Comparison of ENCODE assay signal across 14 cellular contexts in genomic region chr1:23111600-23112535, GRCh38. TPM values are rescaled to one million over a fixed set of nuclear protein-coding genes. Genes with fewer than 3 reads are reported as not detected.
A peak's percentile ranks its signal among the peaks of the same experiment; 100 is the strongest.
DNase-seq lines count a peak whose midpoint lies in the region; ATAC-seq and TF ChIP-seq lines count a peak whose summit lies in the region.
"Had no signal": no experiment of that assay in that cellular context is flagged by ENCODE, and none has a peak within 500 bp of the region (broad histone marks: within the 10 kb centered on the region; RNA-seq: fewer than 3 reads in every experiment).

No MANE protein-coding gene starts in this region.

- H3K27ac Mint-ChIP-seq in CD4-positive, alpha-beta T cell = peak overlapping the region; percentile 32
- H3K27ac Mint-ChIP-seq in activated T-helper 1 cell treated with anti-CD3 and anti-CD28 coated beads, Interleukin-12 subunit alpha, Interleukin-12 subunit beta, Interleukin-2, Interleukin-4 antibody, amounts not matched to agents 30 ng/mL and 10 ng/mL and 1 ng/mL, durations not matched to agents 14 hours and 24 hours and 36 hours = peak overlapping the region; percentile 70
- H3K27ac Mint-ChIP-seq in Calu3 (ENCODE audit: unreplicated experiment) = no peak overlapping the region

- H3F3A ChIP-seq in SK-N-SH (replicated peaks; ENCODE audit: insufficient read depth) = peaks cover 5% of the 10 kb centered on the region

- H3K4me2 ChIP-seq in SK-N-SH = no peak overlapping the region

- peaks cover 16% of the 10 kb centered on the region for H3K36me3 Mint-ChIP-seq in CD4-positive, alpha-beta T cell (ENCODE audit: low read depth)
- H3K36me3 Mint-ChIP-seq in activated T-helper 1 cell treated with anti-CD3 and anti-CD28 coated beads, Interleukin-12 subunit alpha, Interleukin-12 subunit beta, Interleukin-2, Interleukin-4 antibody, amounts not matched to agents 30 ng/mL and 10 ng/mL and 1 ng/mL, durations not matched to agents 14 hours and 24 hours and 36 hours (ENCODE audit: low read depth) = peaks cover 22% of the 10 kb centered on the region
- H3K36me3 Mint-ChIP-seq in Calu3 (ENCODE audit: insufficient read depth, unreplicated experiment) = no peaks in the 10 kb centered on the region

- ATAC-seq in CD4-positive, alpha-beta T cell (ENCODE audit: poor library complexity) = no peak

- no peaks in the 10 kb centered on the region for H3K27me3 ChIP-seq in CD4-positive, alpha-beta T cell (ENCODE audit: control insufficient read depth, insufficient read depth, low read length)
- no peaks in the 10 kb centered on the region for H3K27me3 ChIP-seq in SK-N-SH (ENCODE audit: insufficient read depth)
- H3K27me3 ChIP-seq: tibial artery had no signal

- peaks cover 58% of the 10 kb centered on the region for H3K4me1 Mint-ChIP-seq in CD4-positive, alpha-beta T cell (ENCODE audit: low read depth)
- H3K4me1 Mint-ChIP-seq in activated T-helper 1 cell treated with anti-CD3 and anti-CD28 coated beads, Interleukin-12 subunit alpha, Interleukin-12 subunit beta, Interleukin-2, Interleukin-4 antibody, amounts not matched to agents 30 ng/mL and 10 ng/mL and 1 ng/mL, durations not matched to agents 14 hours and 24 hours and 36 hours (ENCODE audit: low read depth) = peaks cover 74% of the 10 kb centered on the region
- H3K4me1 Mint-ChIP-seq in Calu3 (ENCODE audit: low read depth, unreplicated experiment) = no peaks in the 10 kb centered on the region

- H3K9me2 ChIP-seq in SK-N-SH = no peaks in the 10 kb centered on the region

- no peak overlapping the region for H2AFZ ChIP-seq in SK-N-SH (ENCODE audit: low read depth)

- peaks cover 94% of the 10 kb centered on the region for H3K79me2 ChIP-seq in SK-N-SH (ENCODE audit: insufficient read depth)

- no peak overlapping the region for H3K9ac ChIP-seq in SK-N-SH

- no TSS peak for BruUV-seq in Calu3 (replicated peaks; lab: Mats Ljungman, UMichigan)

- H3K27ac ChIP-seq in CD4-positive, alpha-beta T cell (ENCODE audit: low read depth, low read length) = no peak overlapping the region
- peak overlapping the region; percentile 30 for H3K27ac ChIP-seq in mesodermal cell (ENCODE audit: low read depth, low read length, severe bottlenecking)
- H3K27ac ChIP-seq in SK-N-SH (ENCODE audit: low read depth in 2 of 2, low read length in 1 of 2) = no peak overlapping the region
- H3K27ac ChIP-seq: tibial artery had no signal

- TF ChIP-seq RAD21 in SK-N-SH (IDR thresholded peaks at IDR 0.05; ENCODE audit: low read length) = no peak

- WGBS in mesodermal cell (ENCODE audit: insufficient coverage in 2 of 2), 2 experiments = 88 to 96% methylated on average over 4 of the region's 6 CpGs
- WGBS in SK-N-SH (ENCODE audit: low lambda C conversion rate) = 94% methylated on average over 6 of the region's 6 CpGs

- H3K4me1 ChIP-seq in mesodermal cell (ENCODE audit: control insufficient read depth, insufficient read depth, low read length, poor library complexity, severe bottlenecking) (peaks cover 54% of the 10 kb centered on the region), SK-N-SH (ENCODE audit: control insufficient read depth in 1 of 2, insufficient read depth in 2 of 2, low read depth in 1 of 2, low read length in 1 of 2) (peaks cover 0 to 9% of the 10 kb centered on the region in 2 experiments; a peak in 2 of 4 replicates)

- peaks cover 57% of the 10 kb centered on the region for H4K20me1 ChIP-seq in SK-N-SH (ENCODE audit: insufficient read depth)

- H3K27me3 Mint-ChIP-seq in CD4-positive, alpha-beta T cell = no peaks in the 10 kb centered on the region
- H3K27me3 Mint-ChIP-seq in activated T-helper 1 cell treated with anti-CD3 and anti-CD28 coated beads, Interleukin-12 subunit alpha, Interleukin-12 subunit beta, Interleukin-2, Interleukin-4 antibody, amounts not matched to agents 30 ng/mL and 10 ng/mL and 1 ng/mL, durations not matched to agents 14 hours and 24 hours and 36 hours (ENCODE audit: insufficient read depth) = no peaks in the 10 kb centered on the region
- H3K27me3 Mint-ChIP-seq in Calu3 (ENCODE audit: unreplicated experiment) = no peaks in the 10 kb centered on the region

- no peak for TF ChIP-seq CTCF in CD4-positive, alpha-beta T cell (IDR thresholded peaks at IDR 0.05)
- TF ChIP-seq CTCF in SK-N-SH (IDR thresholded peaks at IDR 0.05) (no peak), Calu3 (IDR thresholded peaks at IDR 0.05; ENCODE audit: unreplicated experiment) (no peak)

- no peaks in the 10 kb centered on the region for H3K9me3 ChIP-seq in CD4-positive, alpha-beta T cell (ENCODE audit: control insufficient read depth, low read length)
- H3K9me3 ChIP-seq in mesodermal cell (ENCODE audit: control insufficient read depth, low read length) (no peaks in the 10 kb centered on the region), SK-N-SH (no peaks in the 10 kb centered on the region)
- H3K9me3 ChIP-seq: tibial artery had no signal

- no peak overlapping the region for H3K4me3 ChIP-seq in mesodermal cell (ENCODE audit: extremely low read depth, insufficient read depth, low read length, poor library complexity, severe bottlenecking)
- H3K4me3 ChIP-seq in SK-N-SH (ENCODE audit: low read depth in 2 of 2, low read length in 1 of 2) = no peak overlapping the region
- H3K4me3 ChIP-seq: tibial artery had no signal

- TF ChIP-seq EP300 in SK-N-SH (IDR thresholded peaks at IDR 0.05; ENCODE audit: borderline replicate concordance in 1 of 2, low read depth in 1 of 2, low read length in 1 of 2) = no peak

- H3K9me3 Mint-ChIP-seq in CD4-positive, alpha-beta T cell = no peaks in the 10 kb centered on the region
- no peaks in the 10 kb centered on the region for H3K9me3 Mint-ChIP-seq in activated T-helper 1 cell treated with anti-CD3 and anti-CD28 coated beads, Interleukin-12 subunit alpha, Interleukin-12 subunit beta, Interleukin-2, Interleukin-4 antibody, amounts not matched to agents 30 ng/mL and 10 ng/mL and 1 ng/mL, durations not matched to agents 14 hours and 24 hours and 36 hours
- H3K9me3 Mint-ChIP-seq in Calu3 (ENCODE audit: low read depth, unreplicated experiment) = no peaks in the 10 kb centered on the region

- DNase-seq in CD4-positive, alpha-beta T cell = no peak
- peak; percentile 33 for DNase-seq in ELF-1 (ENCODE audit: low read depth, low spot score)
- no peak for DNase-seq in activated T-helper 1 cell treated with anti-CD3 and anti-CD28 coated beads, Interleukin-12 subunit alpha, Interleukin-12 subunit beta, Interleukin-2, Interleukin-4 antibody, amounts not matched to agents 30 ng/mL and 10 ng/mL and 1 ng/mL, durations not matched to agents 14 hours and 24 hours and 36 hours (ENCODE audit: low spot score)
- no peak for DNase-seq in SK-N-SH
- DNase-seq in NCI-H2107 treated with DMSO at 0.1 percent for 48 hours (lab: John Stamatoyannopoulos, UW; ENCODE audit: unreplicated experiment) = no peak
- DNase-seq in Calu3 = no peak
- DNase-seq: activated naive CD4-positive, alpha-beta T cell treated with Interleukin-2 at 50 U/mL for 16 hours; cerebellar nuclear complex; KG1; midbrain; NCI-H1694; NCI-H748 treated with DMSO at 0.1 percent for 48 hours; tibial artery had no signal

- H3K36me3 ChIP-seq in mesodermal cell (ENCODE audit: control insufficient read depth, insufficient read depth, low read length) (peaks cover 34% of the 10 kb centered on the region), SK-N-SH (replicated peaks in 1 of 2; ENCODE audit: control insufficient read depth in 1 of 2, insufficient read depth in 2 of 2, low read length in 1 of 2) (peaks cover 15 to 28% of the 10 kb centered on the region in 2 experiments)

- no peak overlapping the region for H3K4me3 Mint-ChIP-seq in CD4-positive, alpha-beta T cell
- peak overlapping the region; percentile 53 for H3K4me3 Mint-ChIP-seq in activated T-helper 1 cell treated with anti-CD3 and anti-CD28 coated beads, Interleukin-12 subunit alpha, Interleukin-12 subunit beta, Interleukin-2, Interleukin-4 antibody, amounts not matched to agents 30 ng/mL and 10 ng/mL and 1 ng/mL, durations not matched to agents 14 hours and 24 hours and 36 hours
- H3K4me3 Mint-ChIP-seq in Calu3 (ENCODE audit: low read depth, unreplicated experiment) = no peak overlapping the region

- intact Hi-C loops in CD4-positive, alpha-beta T cell (cut with DNase I, micrococcal nuclease) = no loop called here
- intact Hi-C loops in activated T-helper 1 cell treated with anti-CD3 and anti-CD28 coated beads, Interleukin-12 subunit alpha, Interleukin-12 subunit beta, Interleukin-2, Interleukin-4 antibody, amounts not matched to agents 30 ng/mL and 10 ng/mL and 1 ng/mL, durations not matched to agents 14 hours and 24 hours and 36 hours (cut with micrococcal nuclease) = loop anchor here (10.0 kb wide), 2 partner anchors 253 to 413 kb away; partner anchors contain the start of gene ZNF436
- intact Hi-C loops in Calu3 (cut with micrococcal nuclease; ENCODE audit: unreplicated experiment) = no loop called here

- CTCF ChIA-PET in CD4-positive, alpha-beta T cell (lab: Charles Lee) = interaction anchor here (0.9 to 3.7 kb wide), 6 partner anchors 7 to 72 kb away, joined by 3 to 16 read pairs (median 8); no protein-coding TSS in a partner anchor
- CTCF ChIA-PET in SK-N-SH (lab: Yijun Ruan, JAX) = interaction anchor here (0.7 to 9.2 kb wide), 3 partner anchors 12 to 73 kb away, joined by 3 to 96 read pairs (median 45); no protein-coding TSS in a partner anchor
- CTCF ChIA-PET in Calu3 (lab: Charles Lee) = interaction anchor here (0.7 kb wide), 1 partner anchor 171 kb away, joined by 9 read pairs; no protein-coding TSS in a partner anchor

- POLR2A ChIA-PET in CD4-positive, alpha-beta T cell (lab: Charles Lee) = interaction anchor here (1.4 to 2.9 kb wide), 3 partner anchors 9 to 73 kb away, joined by 3 to 12 read pairs (median 5); partner anchors contain the start of gene LUZP1
- POLR2A ChIA-PET in SK-N-SH (lab: Yijun Ruan, JAX) = no interaction called here

TF ChIP-seq in SK-N-SH, 30 proteins besides CTCF, POLR2A, EP300 and RAD21 (continues in another document):
- no peak for TF ChIP-seq GATA2 (CRISPR knock-in tag; IDR thresholded peaks at IDR 0.05)
- no peak for TF ChIP-seq SMC3 (IDR thresholded peaks at IDR 0.05; ENCODE audit: low read depth, low read length)
- no peak for TF ChIP-seq MEF2A (IDR thresholded peaks at IDR 0.05; ENCODE audit: borderline replicate concordance, low read depth)
- no peak for TF ChIP-seq CHD2 (IDR thresholded peaks at IDR 0.05; ENCODE audit: low read length, partially characterized antibody)

RNA-seq across cellular contexts. Expression of gene LUZP1, which starts 56.8 kb away (rescaled TPM):
- total RNA-seq in CD4-positive, alpha-beta T cell = 10 to 100 TPM; 20.1 to 23.7 TPM
- total RNA-seq in activated T-helper 1 cell treated with anti-CD3 and anti-CD28 coated beads, Interleukin-12 subunit alpha, Interleukin-12 subunit beta, Interleukin-2, Interleukin-4 antibody, amounts not matched to agents 30 ng/mL and 10 ng/mL and 1 ng/mL, durations not matched to agents 14 hours and 24 hours and 36 hours = 23.3 and 27.7 TPM in 2 replicates
- polyA plus RNA-seq in mesodermal cell (2013, experiment 1 of 2) = 34.6 TPM
- polyA plus RNA-seq in mesodermal cell (2013, experiment 2 of 2) = 34.6 TPM
- polyA plus RNA-seq in SK-N-SH (2012; rRNA removed) = 8.9 and 12.5 TPM in 2 replicates
- polyA plus RNA-seq in SK-N-SH (2012; cell fraction: cytosol; rRNA removed) = 7.7 and 8.8 TPM in 2 replicates
- polyA plus RNA-seq in SK-N-SH (2012; cell fraction: nucleus; rRNA removed) = 9.3 and 16.6 TPM in 2 replicates
- total RNA-seq in Calu3 (2022) = 17.4 and 19.2 TPM in 2 replicates
